In genomic region chr16:21284414-21284813, GRCh38 we compare ENCODE assay signal across 15 cellular contexts. TPM values are rescaled to one million over a fixed set of nuclear protein-coding genes. Genes with fewer than 3 reads are reported as not detected.
DNase-seq lines count a peak whose midpoint lies in the region; ATAC-seq, FAIRE-seq and TF ChIP-seq lines count a peak whose summit lies in the region.
"Had no signal": no experiment of that assay in that cellular context is flagged by ENCODE, and none has a peak within 500 bp of the region (broad histone marks: within the 10 kb centered on the region; RNA-seq: fewer than 3 reads in every experiment).

No MANE protein-coding gene starts in this region.

- in situ Hi-C loops in GM13977 (cut with MboI; ENCODE audit: low pct_unique_long_range_greater_than_20kb, low sequenced_read_pairs, unreplicated experiment): no loop called here

- no peaks in the 10 kb centered on the region for H3K4me1 Mint-ChIP-seq in progenitor cell of endocrine pancreas (ENCODE audit: low read depth)

- no peak for ATAC-seq in GM21390 (IDR thresholded peaks at IDR 0.05; ENCODE audit: unreplicated experiment)
- no peak for ATAC-seq in HG03108 (IDR thresholded peaks at IDR 0.05; ENCODE audit: unreplicated experiment)

- TF ChIP-seq CTCF in epithelial cell of proximal tubule (conservative IDR thresholded peaks at IDR 0.05; ENCODE audit: low read depth, low read length) (no peak), progenitor cell of endocrine pancreas (IDR thresholded peaks at IDR 0.05; ENCODE audit: unreplicated experiment) (no peak), GM13977 (IDR thresholded peaks at IDR 0.05; ENCODE audit: extremely low read depth, insufficient read depth, missing control alignments) (no peak)

- H3K9ac ChIP-seq in Karpas-422 (ENCODE audit: low read length): no peak overlapping the region

- no peaks in the 10 kb centered on the region for H3K79me2 ChIP-seq in Karpas-422 (ENCODE audit: low read length)

- H3K27ac ChIP-seq in Karpas-422 (ENCODE audit: low read length): no peak overlapping the region

- no peaks in the 10 kb centered on the region for H3K9me3 ChIP-seq in Karpas-422 (ENCODE audit: low read length)

- H3K4me1 ChIP-seq in Karpas-422 (ENCODE audit: low read length): peaks cover 10% of the 10 kb centered on the region

- no peaks in the 10 kb centered on the region for H3K9me2 ChIP-seq in Karpas-422 (replicated peaks; ENCODE audit: insufficient read depth, low read length)

- peaks cover 12% of the 10 kb centered on the region for H3K27me3 Mint-ChIP-seq in progenitor cell of endocrine pancreas

- H4K20me1 ChIP-seq in Karpas-422 (ENCODE audit: insufficient read depth, low read depth, low read length): no peaks in the 10 kb centered on the region

- peak overlapping the region; percentile 80 for H3K4me3 Mint-ChIP-seq in progenitor cell of endocrine pancreas (ENCODE audit: low read depth)

- 0 out of 2 replicates have a peak, but pooled peaks cover 3% of the 10 kb centered on the region for H3K27me3 ChIP-seq in Karpas-422 (ENCODE audit: low read length)

- H3K4me2 ChIP-seq in Karpas-422 (ENCODE audit: low read depth, low read length, poor library complexity, severe bottlenecking): peak overlapping the region; percentile 75

- FAIRE-seq in GM19239 (lab: Jason Lieb, UNC): peak; percentile 14
- FAIRE-seq: endometrium had no signal

- DNase-seq in GM19239 (ENCODE audit: insufficient read length, low spot score) (no peak), Karpas-422 (no peak), epithelial cell of proximal tubule (ENCODE audit: low read depth) (no peak), progenitor cell of endocrine pancreas (ENCODE audit: low spot score, unreplicated experiment) (no peak), SKM-1 treated with dmso at 0.1 percent for 144 hours (lab: John Stamatoyannopoulos, UW; ENCODE audit: unreplicated experiment) (no peak), GM13977 (ENCODE audit: low spot score) (no peak)
- DNase-seq: activated CD4-positive, CD25-positive, alpha-beta regulatory T cell; activated T-cell treated with anti-CD3 and anti-CD28 coated beads, Interleukin-2, amount 50 U/mL, for 1 hour; stimulated activated CD4-positive, alpha-beta T cell treated with anti-CD3 and anti-CD28 coated beads, Interleukin-4, amount 100 ng/mL, for 24 hours had no signal

- H2AFZ ChIP-seq in Karpas-422 (ENCODE audit: low read length): no peak overlapping the region

- peak overlapping the region; percentile 60; the same call in 1 of the 2 replicates for H3K4me3 ChIP-seq in Karpas-422 (ENCODE audit: low read length)
- H3K4me3 ChIP-seq in epithelial cell of proximal tubule (ENCODE audit: low read depth, low read length): peak overlapping the region; percentile 60
- H3K4me3 ChIP-seq: lung had no signal

- no peaks in the 10 kb centered on the region for H3K36me3 Mint-ChIP-seq in progenitor cell of endocrine pancreas (ENCODE audit: insufficient read depth)

- H3K27ac Mint-ChIP-seq in progenitor cell of endocrine pancreas: peak overlapping the region; percentile 7

- H3K36me3 ChIP-seq in Karpas-422 (ENCODE audit: insufficient read depth, low read length): no peaks in the 10 kb centered on the region

- peaks cover 4% of the 10 kb centered on the region for H3K9me3 Mint-ChIP-seq in progenitor cell of endocrine pancreas (ENCODE audit: low read depth)

RNA-seq across cellular contexts. Expression of gene CRYM, which starts 6.3 kb away (rescaled TPM):
- total RNA-seq in Karpas-422 (2014; rRNA removed; shearing (Covaris generic); ENCODE audit: low replicate concordance): 6.8 and 7.1 TPM in 2 replicates
- total RNA-seq in epithelial cell of proximal tubule: 0.14 and 17.0 TPM in 2 replicates
- 9.3 and 10.5 TPM in 2 replicates for total RNA-seq in progenitor cell of endocrine pancreas
- total RNA-seq: pulmonary artery endothelial cell had no signal

RNA-seq across cellular contexts. Expression of gene ANKS4B, which starts 50.9 kb away (rescaled TPM):
- total RNA-seq in Karpas-422 (2014; rRNA removed; shearing (Covaris generic); ENCODE audit: low replicate concordance): not detected in 2 replicates
- total RNA-seq in epithelial cell of proximal tubule: not detected in 2 replicates
- total RNA-seq in progenitor cell of endocrine pancreas: 4.0 and 4.6 TPM in 2 replicates
- total RNA-seq: pulmonary artery endothelial cell, Right ventricle myocardium superior had no signal
